ENCODE assay signal across 17 cellular contexts in genomic region chr12:50265770-50266524, GRCh38.
"Had no signal": no experiment of that assay in that cellular context is flagged by ENCODE, and none has a peak within 500 bp of the region (broad histone marks: within the 10 kb centered on the region; RNA-seq: fewer than 3 reads in every experiment).

No MANE protein-coding gene starts in this region.

- H3K27me3 ChIP-seq: ascending aorta, brain microvascular endothelial cell, colonic mucosa, dorsolateral prefrontal cortex, heart right ventricle had no signal

- H3K9me3 Mint-ChIP-seq: activated CD4-positive, alpha-beta T cell treated with anti-CD3 and anti-CD28 coated beads, Interleukin-2, amount 10 ng/mL, durations not matched to agents 7 days and 5 days; activated naive CD4-positive, alpha-beta T cell treated with anti-CD3 and anti-CD28 coated beads, Interleukin-2, amount 50 U/mL, for 72 hours; central memory CD8-positive, alpha-beta T cell; natural killer cell; stimulated activated naive B cell treated with anti-CD40 and anti-IgM and Interleukin-4, amounts not matched to agents 10 μg/mL and 1 μg/mL and 100 μg/mL, for 72 hours had no signal

- H3K27me3 Mint-ChIP-seq: activated CD4-positive, alpha-beta T cell treated with anti-CD3 and anti-CD28 coated beads, Interleukin-2, amount 10 ng/mL, durations not matched to agents 7 days and 5 days; central memory CD8-positive, alpha-beta T cell had no signal

- ATAC-seq: activated CD8-positive, alpha-beta T cell treated with anti-CD3 and anti-CD28 coated beads, Interleukin-2, amount 10 ng/mL, durations not matched to agents 7 days and 5 days; activated naive CD4-positive, alpha-beta T cell treated with anti-CD3 and anti-CD28 coated beads, Interleukin-2, amount 50 U/mL, for 72 hours; left lobe of liver; natural killer cell; stimulated activated naive B cell treated with anti-CD40 and anti-IgM and Interleukin-4, amounts not matched to agents 10 μg/mL and 1 μg/mL and 100 μg/mL, for 72 hours had no signal

- H3K9me3 ChIP-seq: ascending aorta, colonic mucosa had no signal

- H3K4me1 ChIP-seq: ascending aorta had no signal

- H3K27ac ChIP-seq: ascending aorta, brain microvascular endothelial cell, colonic mucosa, dorsolateral prefrontal cortex had no signal

- H3K4me3 ChIP-seq: ascending aorta, colonic mucosa, dorsolateral prefrontal cortex, heart right ventricle, lung had no signal

- H3K36me3 Mint-ChIP-seq: activated naive CD4-positive, alpha-beta T cell treated with anti-CD3 and anti-CD28 coated beads, Interleukin-2, amount 50 U/mL, for 72 hours; natural killer cell had no signal

- H3K27ac Mint-ChIP-seq: activated CD4-positive, alpha-beta T cell treated with anti-CD3 and anti-CD28 coated beads, Interleukin-2, amount 10 ng/mL, durations not matched to agents 7 days and 5 days; activated CD8-positive, alpha-beta T cell treated with anti-CD3 and anti-CD28 coated beads, Interleukin-2, amount 10 ng/mL, durations not matched to agents 7 days and 5 days; activated naive CD4-positive, alpha-beta T cell treated with anti-CD3 and anti-CD28 coated beads, Interleukin-2, amount 50 U/mL, for 72 hours; natural killer cell; stimulated activated naive B cell treated with anti-CD40 and anti-IgM and Interleukin-4, amounts not matched to agents 10 μg/mL and 1 μg/mL and 100 μg/mL, for 72 hours had no signal

- FAIRE-seq: kidney had no signal

- DNase-seq: activated CD4-positive, alpha-beta T cell treated with anti-CD3 and anti-CD28 coated beads, Interleukin-2, amount 10 ng/mL, durations not matched to agents 7 days and 5 days; activated CD8-positive, alpha-beta T cell treated with anti-CD3 and anti-CD28 coated beads, Interleukin-2, amount 10 ng/mL, durations not matched to agents 7 days and 5 days; activated T-cell treated with anti-CD3 and anti-CD28 coated beads, Interleukin-2, amount 50 U/mL, for 1 hour; brain microvascular endothelial cell; colonic mucosa; dorsolateral prefrontal cortex; heart right ventricle; kidney; natural killer cell; stimulated activated CD4-positive, alpha-beta T cell treated with anti-CD3 and anti-CD28 coated beads, Interleukin-2, amount 100 ng/mL, for 48 hours; stimulated activated CD8-positive, alpha-beta memory T cell treated with anti-CD3 and anti-CD28 coated beads, Interleukin-4, amount 100 ng/mL, for 48 hours; stimulated activated naive B cell treated with anti-CD40 and anti-IgM and Interleukin-4, amounts not matched to agents 10 μg/mL and 1 μg/mL and 100 μg/mL, for 72 hours had no signal

- H3K4me3 Mint-ChIP-seq: activated CD4-positive, alpha-beta T cell treated with anti-CD3 and anti-CD28 coated beads, Interleukin-2, amount 10 ng/mL, durations not matched to agents 7 days and 5 days; activated CD8-positive, alpha-beta T cell treated with anti-CD3 and anti-CD28 coated beads, Interleukin-2, amount 10 ng/mL, durations not matched to agents 7 days and 5 days; central memory CD8-positive, alpha-beta T cell; natural killer cell; stimulated activated naive B cell treated with anti-CD40 and anti-IgM and Interleukin-4, amounts not matched to agents 10 μg/mL and 1 μg/mL and 100 μg/mL, for 72 hours had no signal

- H3K4me1 Mint-ChIP-seq: activated CD4-positive, alpha-beta T cell treated with anti-CD3 and anti-CD28 coated beads, Interleukin-2, amount 10 ng/mL, durations not matched to agents 7 days and 5 days; central memory CD8-positive, alpha-beta T cell; natural killer cell; stimulated activated naive B cell treated with anti-CD40 and anti-IgM and Interleukin-4, amounts not matched to agents 10 μg/mL and 1 μg/mL and 100 μg/mL, for 72 hours had no signal

- H3K36me3 ChIP-seq: ascending aorta, brain microvascular endothelial cell, colonic mucosa had no signal
